ENCODE assay signal across 26 cellular contexts in the genomic region with DNA sequence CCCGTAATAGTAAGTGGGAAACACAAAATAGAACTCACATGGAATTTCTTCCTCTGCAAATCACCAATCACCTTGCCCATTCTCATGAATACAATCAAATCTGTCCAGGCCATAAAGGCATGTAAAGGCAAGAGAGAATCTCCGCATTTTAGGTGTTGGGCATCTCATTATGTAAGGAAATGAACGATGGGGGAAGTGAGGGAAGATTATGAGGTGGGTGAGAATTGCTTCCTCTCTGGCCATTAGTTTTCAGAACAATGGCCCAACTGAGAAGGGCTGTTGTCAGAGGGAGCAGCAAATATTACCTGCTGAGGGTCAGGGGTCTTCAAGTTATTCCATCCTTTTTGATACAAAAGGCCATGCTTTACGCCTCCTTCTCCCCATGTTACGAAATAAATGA.
"Had no signal": no experiment of that assay in that cellular context is flagged by ENCODE, and none has a peak within 500 bp of the region (broad histone marks: within the 10 kb centered on the region; RNA-seq: fewer than 3 reads in every experiment).

No MANE protein-coding gene starts in this region.

- H3K4me3 ChIP-seq: cardiac muscle cell, SK-N-MC had no signal

- H3K9me3 Mint-ChIP-seq: activated CD4-positive, alpha-beta memory T cell treated with anti-CD3 and anti-CD28 coated beads for 36 hours; activated CD4-positive, alpha-beta T cell treated with anti-CD3 and anti-CD28 coated beads, Interleukin-2, amount 10 ng/mL, durations not matched to agents 7 days and 5 days; activated naive CD4-positive, alpha-beta T cell treated with anti-CD3 and anti-CD28 coated beads for 36 hours; activated T-cell treated with anti-CD3 and anti-CD28 coated beads, Interleukin-2, amount 50 U/mL, for 4 hours; T-cell had no signal

- H3K4me3 Mint-ChIP-seq: activated B cell treated with CpG ODN at 0.5 μM for 24 hours; activated CD4-positive, alpha-beta memory T cell treated with anti-CD3 and anti-CD28 coated beads for 36 hours; activated CD4-positive, alpha-beta T cell treated with anti-CD3 and anti-CD28 coated beads, Interleukin-2, amount 10 ng/mL, durations not matched to agents 7 days and 5 days; activated naive CD4-positive, alpha-beta T cell treated with anti-CD3 and anti-CD28 coated beads for 36 hours; activated naive CD8-positive, alpha-beta T cell; activated T-cell treated with anti-CD3 and anti-CD28 coated beads, Interleukin-2, amount 50 U/mL, for 4 hours; T-cell had no signal

- FAIRE-seq: TTC549 had no signal

- H3K36me3 ChIP-seq: brain microvascular endothelial cell, cardiac muscle cell had no signal

- H3K27me3 ChIP-seq: brain microvascular endothelial cell, cardiac muscle cell had no signal

- DNase-seq: activated B cell treated with CpG ODN at 0.5 μM for 24 hours; activated CD4-positive, alpha-beta memory T cell treated with anti-CD3 and anti-CD28 coated beads for 36 hours; activated CD4-positive, alpha-beta T cell treated with anti-CD3 and anti-CD28 coated beads for 1 hour; activated CD4-positive, alpha-beta T cell treated with anti-CD3 and anti-CD28 coated beads, Interleukin-2, amount 10 ng/mL, durations not matched to agents 7 days and 5 days; activated CD8-positive, alpha-beta memory T cell treated with anti-CD3 and anti-CD28 coated beads for 24 hours; activated effector memory CD4-positive, alpha-beta T cell treated with anti-CD3 and anti-CD28 coated beads, Interleukin-2, amount 50 U/mL, for 16 hours; activated naive CD4-positive, alpha-beta T cell treated with anti-CD3 and anti-CD28 coated beads for 36 hours; activated T-cell treated with anti-CD3 and anti-CD28 coated beads, Interleukin-2, amount 50 U/mL, for 4 hours; amygdala; brain microvascular endothelial cell; cerebellar nuclear complex; Karpas-422; NCI-H1048; NCI-H1694; NCI-H2029 treated with DMSO at 0.1 percent for 48 hours; NCI-H345; NCI-H510A treated with DMSO at 0.1 percent for 48 hours; NCI-H774; RPMI8226; T-cell; T-helper 2 cell; T1000 had no signal

- H3K36me3 Mint-ChIP-seq: activated CD4-positive, alpha-beta memory T cell treated with anti-CD3 and anti-CD28 coated beads for 36 hours; activated naive CD8-positive, alpha-beta T cell; T-cell had no signal

- H3K27ac Mint-ChIP-seq: activated B cell treated with CpG ODN at 0.5 μM for 24 hours; activated CD4-positive, alpha-beta memory T cell treated with anti-CD3 and anti-CD28 coated beads for 36 hours; activated CD4-positive, alpha-beta T cell treated with anti-CD3 and anti-CD28 coated beads, Interleukin-2, amount 10 ng/mL, durations not matched to agents 7 days and 5 days; activated naive CD4-positive, alpha-beta T cell treated with anti-CD3 and anti-CD28 coated beads for 36 hours; activated naive CD8-positive, alpha-beta T cell; T-cell had no signal

- H3K27me3 Mint-ChIP-seq: activated CD4-positive, alpha-beta T cell treated with anti-CD3 and anti-CD28 coated beads, Interleukin-2, amount 10 ng/mL, durations not matched to agents 7 days and 5 days; activated naive CD8-positive, alpha-beta T cell had no signal

- H3K27ac ChIP-seq: brain microvascular endothelial cell, cardiac muscle cell, SK-N-MC had no signal

- H3K4me1 Mint-ChIP-seq: activated B cell treated with CpG ODN at 0.5 μM for 24 hours; activated CD4-positive, alpha-beta T cell treated with anti-CD3 and anti-CD28 coated beads, Interleukin-2, amount 10 ng/mL, durations not matched to agents 7 days and 5 days; T-cell had no signal
